In genomic region chr15:83999396-84000120, GRCh38 we compare ENCODE assay signal across 22 cellular contexts.
DNase-seq lines count a peak whose midpoint lies in the region; ATAC-seq and TF ChIP-seq lines count a peak whose summit lies in the region.
"Had no signal": no experiment of that assay in that cellular context is flagged by ENCODE, and none has a peak within 500 bp of the region (broad histone marks: within the 10 kb centered on the region; RNA-seq: fewer than 3 reads in every experiment).

No MANE protein-coding gene starts in this region.

- H3K4me3 ChIP-seq in HFF-Myc (replicated peaks; ENCODE audit: low read depth, low read length) (no peak overlapping the region), SK-N-MC (no peak overlapping the region), retinal pigment epithelial cell (ENCODE audit: low read length) (no peak overlapping the region)
- H3K4me3 ChIP-seq: coronary artery, heart left ventricle, skin epidermis, thoracic aorta had no signal

- TF ChIP-seq CTCF in HFF-Myc (IDR thresholded peaks at IDR 0.05; ENCODE audit: low read depth, low read length, missing control alignments), result no peak
- TF ChIP-seq CTCF in retinal pigment epithelial cell (conservative IDR thresholded peaks at IDR 0.05; ENCODE audit: low read depth, low read length), result no peak

- no peaks in the 10 kb centered on the region for H3K36me3 ChIP-seq in SK-N-MC (ENCODE audit: insufficient read depth, low read length)
- H3K36me3 ChIP-seq: heart left ventricle had no signal

- DNase-seq in HFF-Myc (ENCODE audit: extremely low read depth, low read depth) (peak; percentile 0), SK-N-MC (ENCODE audit: low read depth, low spot score) (peak; percentile 12), glomerular visceral epithelial cell (ENCODE audit: extremely low spot score) (peak; percentile 74), retinal pigment epithelial cell (ENCODE audit: low read depth) (peak; percentile 68), NCI-H1105 (lab: John Stamatoyannopoulos, UW) (no peak), GOT3 (lab: John Stamatoyannopoulos, UW) (no peak)
- DNase-seq: activated CD4-positive, alpha-beta memory T cell treated with anti-CD3 and anti-CD28 coated beads for 36 hours; activated CD4-positive, CD25-positive, alpha-beta regulatory T cell; activated effector memory CD4-positive, alpha-beta T cell treated with Interleukin-2 at 50 U/mL for 16 hours; activated naive CD8-positive, alpha-beta T cell treated with anti-CD3 and anti-CD28 coated beads, Interleukin-2, amount 50 U/mL, for 24 hours; DMS153; heart left ventricle; HFFc6; left ventricle myocardium superior; NCI-H526; stimulated activated naive CD4-positive, alpha-beta T cell; T-helper 9 cell had no signal

- no peak overlapping the region for H3K9ac ChIP-seq in SK-N-MC (ENCODE audit: insufficient read length)

- H3K27ac ChIP-seq in SK-N-MC, result no peak overlapping the region
- H3K27ac ChIP-seq: coronary artery, heart left ventricle, skin epidermis, thoracic aorta had no signal

- ATAC-seq in HG02852 (IDR thresholded peaks at IDR 0.05; ENCODE audit: unreplicated experiment) (no peak), GM19351 (IDR thresholded peaks at IDR 0.05; ENCODE audit: unreplicated experiment) (no peak)
- ATAC-seq: activated naive CD8-positive, alpha-beta T cell treated with anti-CD3 and anti-CD28 coated beads, Interleukin-2, amount 50 U/mL, for 24 hours; heart left ventricle; left ventricle myocardium superior had no signal

- H3K9me3 ChIP-seq in SK-N-MC (ENCODE audit: low read depth, low read length), result no peaks in the 10 kb centered on the region
- H3K9me3 ChIP-seq: thoracic aorta had no signal

Comparison
In these comparisons a context has a peak if more than half of its experiments do, and no peak if none do; other contexts are left out.
1. DNase-seq: peak in HFF-Myc (single experiment), SK-N-MC (single experiment), glomerular visceral epithelial cell (single experiment) and retinal pigment epithelial cell (single experiment); none in NCI-H1105 (single experiment) and GOT3 (single experiment).